In genomic region chr5:7606840-7607453, GRCh38 we compare ENCODE assay signal across 21 cellular contexts.
"Had no signal": no experiment of that assay in that cellular context is flagged by ENCODE, and none has a peak within 500 bp of the region (broad histone marks: within the 10 kb centered on the region; RNA-seq: fewer than 3 reads in every experiment).

No MANE protein-coding gene starts in this region.

- H3K9me3 ChIP-seq: colonic mucosa, gastrocnemius medialis, mucosa of descending colon, prostate gland, right atrium auricular region had no signal

- H3K36me3 Mint-ChIP-seq: activated CD4-positive, alpha-beta memory T cell treated with anti-CD3 and anti-CD28 coated beads for 36 hours; naive B cell had no signal

- DNase-seq: activated CD4-positive, alpha-beta memory T cell treated with anti-CD3 and anti-CD28 coated beads for 36 hours; activated naive CD4-positive, alpha-beta T cell; colonic mucosa; erythroblast; gastrocnemius medialis; head of caudate nucleus; kidney; left ventricle myocardium inferior; mammary epithelial cell; mucosa of descending colon; naive B cell; stimulated activated CD4-positive, alpha-beta T cell treated with anti-CD3 and anti-CD28 coated beads, Interleukin-12 subunit alpha, Interleukin-12 subunit beta, amount 100 ng/mL, for 4 hours; stimulated activated CD4-positive, alpha-beta T cell treated with anti-CD3 and anti-CD28 coated beads, Interleukin-1b, Interleukin-23, amount 100 ng/mL, for 48 hours; stimulated activated CD8-positive, alpha-beta memory T cell treated with anti-CD3 and anti-CD28 coated beads, Interleukin-4, amount 100 ng/mL, for 48 hours; stimulated activated naive CD4-positive, alpha-beta T cell; T-helper 17 cell; WERI-Rb-1 had no signal

- H3K4me3 Mint-ChIP-seq: activated CD4-positive, alpha-beta memory T cell treated with anti-CD3 and anti-CD28 coated beads for 36 hours; central memory CD8-positive, alpha-beta T cell; naive B cell; neural crest cell; T-helper 17 cell had no signal

- H3K4me1 Mint-ChIP-seq: central memory CD8-positive, alpha-beta T cell; naive B cell; neural crest cell; T-helper 17 cell had no signal

- H3K4me3 ChIP-seq: colonic mucosa, gastrocnemius medialis, left ventricle myocardium inferior, mucosa of descending colon, prostate gland, right atrium auricular region had no signal

- H3K27ac Mint-ChIP-seq: activated CD4-positive, alpha-beta memory T cell treated with anti-CD3 and anti-CD28 coated beads for 36 hours; naive B cell; T-helper 17 cell had no signal

- H3K27me3 Mint-ChIP-seq: activated CD4-positive, alpha-beta memory T cell treated with anti-CD3 and anti-CD28 coated beads for 36 hours; central memory CD8-positive, alpha-beta T cell had no signal

- H3K36me3 ChIP-seq: colonic mucosa, gastrocnemius medialis, left ventricle myocardium inferior, prostate gland, right atrium auricular region had no signal

- H3K27ac ChIP-seq: colonic mucosa, gastrocnemius medialis, left ventricle myocardium inferior, prostate gland, right atrium auricular region, WERI-Rb-1 had no signal

- H3K27me3 ChIP-seq: colonic mucosa, gastrocnemius medialis, right atrium auricular region had no signal

- H3K4me1 ChIP-seq: colonic mucosa, left ventricle myocardium inferior, prostate gland, right atrium auricular region had no signal

- ATAC-seq: gastrocnemius medialis, mucosa of descending colon, T-helper 17 cell had no signal
